In genomic region chrX:10769165-10769564, GRCh38 we compare ENCODE assay signal across 8 cellular contexts.
DNase-seq lines count a peak whose midpoint lies in the region; ATAC-seq and TF ChIP-seq lines count a peak whose summit lies in the region.

No MANE protein-coding gene starts in this region.

- peaks cover 0 to 3% (median 0%) of the 10 kb centered on the region in 5 experiments for H3K9me3 Mint-ChIP-seq in brain

- intact Hi-C loops in sigmoid colon (cut with DNase I): no loop called here

- TF ChIP-seq POLR2A in sigmoid colon (IDR thresholded peaks at IDR 0.05): no peak

- H3K4me3 ChIP-seq in sigmoid colon: no peak overlapping the region

- no peak for TF ChIP-seq EP300 in sigmoid colon (IDR thresholded peaks at IDR 0.05)

- peak overlapping the region in 1 of 4 donors; percentile 16 for H3K27ac ChIP-seq in sigmoid colon

- peaks cover 4% of the 10 kb centered on the region for H3K27me3 Mint-ChIP-seq in brain

- 33 to 56% methylated on average over 3 of the region's 3 CpGs for WGBS in sigmoid colon, 2 donors

- DNase-seq in NCI-H2171 treated with DMSO at 0.1 percent for 48 hours (lab: John Stamatoyannopoulos, UW) (peak; percentile 83), medulla oblongata (ENCODE audit: extremely low spot score) (peak; percentile 38), sigmoid colon (no peak), ureter (ENCODE audit: low spot score) (no peak)

- no peaks in the 10 kb centered on the region for H3K4me1 ChIP-seq in sigmoid colon

- peak overlapping the region; percentile 76 to 88 (median 82) for H3K4me3 Mint-ChIP-seq in brain

- ATAC-seq in HG02884 (IDR thresholded peaks at IDR 0.05; ENCODE audit: unreplicated experiment) (peak; percentile 52), HG02840 (IDR thresholded peaks at IDR 0.05; ENCODE audit: low FRiP score, unreplicated experiment) (no peak)

- no peaks in the 10 kb centered on the region for H3K36me3 Mint-ChIP-seq in brain

- no peaks in the 10 kb centered on the region for H3K36me3 ChIP-seq in sigmoid colon

- no peaks in the 10 kb centered on the region for H3K27me3 ChIP-seq in sigmoid colon

- peak overlapping the region; percentile 90 to 98 (median 97) for H3K27ac Mint-ChIP-seq in brain

- peaks cover 26% of the 10 kb centered on the region for H3K4me1 Mint-ChIP-seq in brain

- no peaks in the 10 kb centered on the region for H3K9me3 ChIP-seq in sigmoid colon

- TF ChIP-seq CTCF in GM12873 (IDR thresholded peaks at IDR 0.05; ENCODE audit: insufficient read depth, low read depth, low read length, missing control alignments) (peak; percentile 66), brain (conservative IDR thresholded peaks at IDR 0.05) (peak; percentile 40 to 62), sigmoid colon (IDR thresholded peaks at IDR 0.05) (no peak)

Comparison
In these comparisons a context has a peak if more than half of its experiments do, and no peak if none do; other contexts are left out.
1. CTCF ChIP-seq: peak in GM12873 (single experiment) and brain (2 of 2); none in sigmoid colon (0 of 4).
2. DNase-seq: peak in NCI-H2171 treated with DMSO at 0.1 percent for 48 hours (single experiment) and medulla oblongata (single experiment); none in sigmoid colon (single experiment) and ureter (single experiment).